ENCODE assay signal across 17 cellular contexts in the genomic region with DNA sequence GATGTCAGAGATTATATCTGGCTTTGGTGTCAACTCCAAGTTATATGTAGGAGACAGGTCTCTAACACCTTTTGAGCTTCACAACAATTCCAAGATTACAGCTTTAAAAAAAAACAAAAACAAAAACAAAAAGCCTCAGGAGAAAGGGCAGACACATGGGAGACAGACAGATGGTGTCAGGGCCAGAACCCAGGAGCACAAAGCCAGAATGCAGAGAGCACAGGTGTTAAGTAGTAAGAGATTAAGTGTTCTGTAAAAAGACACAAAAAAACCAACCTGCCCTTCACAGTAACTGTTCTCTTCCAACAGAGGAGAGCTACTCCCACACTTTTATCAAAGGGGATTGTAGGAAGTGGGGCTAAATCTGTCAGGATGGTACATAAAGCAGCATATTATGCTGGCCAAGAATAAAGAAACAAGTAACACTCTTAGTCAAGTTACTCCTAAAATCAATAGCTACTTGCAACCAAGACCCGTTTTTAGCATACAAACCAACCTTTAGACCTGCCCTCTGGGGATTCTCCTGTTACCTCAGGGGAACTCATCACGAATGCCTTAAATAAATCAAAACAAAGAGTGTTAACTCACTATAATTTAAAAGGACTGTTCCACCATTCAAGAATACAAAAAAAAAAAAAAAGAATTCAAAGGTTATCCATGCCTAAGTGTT. TPM values are rescaled to one million over a fixed set of nuclear protein-coding genes. Genes with fewer than 3 reads are reported as not detected.
"Had no signal": no experiment of that assay in that cellular context is flagged by ENCODE, and none has a peak within 500 bp of the region (broad histone marks: within the 10 kb centered on the region; RNA-seq: fewer than 3 reads in every experiment).

No MANE protein-coding gene starts in this region.

- H3K4me3 ChIP-seq: esophagus squamous epithelium, left lung had no signal

- H3K27ac Mint-ChIP-seq: activated CD4-positive, alpha-beta T cell treated with anti-CD3 and anti-CD28 coated beads for 36 hours; activated naive CD8-positive, alpha-beta T cell treated with anti-CD3 and anti-CD28 coated beads for 36 hours; natural killer cell; stimulated activated effector memory CD8-positive, alpha-beta T cell treated with anti-CD3 and anti-CD28 coated beads, Interleukin-12 subunit alpha, Interleukin-12 subunit beta, amount 100 ng/mL, for 72 hours had no signal

- H3K27ac ChIP-seq: brain microvascular endothelial cell, esophagus squamous epithelium, left lung, neutrophil had no signal

- H3K4me1 Mint-ChIP-seq: central memory CD8-positive, alpha-beta T cell; stimulated activated effector memory CD8-positive, alpha-beta T cell treated with anti-CD3 and anti-CD28 coated beads, Interleukin-12 subunit alpha, Interleukin-12 subunit beta, amount 100 ng/mL, for 72 hours had no signal

- DNase-seq: activated CD4-positive, alpha-beta T cell treated with anti-CD3 and anti-CD28 coated beads for 36 hours; activated gamma-delta T cell treated with Interleukin-2 at 50 U/mL for 16 hours; activated naive CD8-positive, alpha-beta T cell treated with anti-CD3 and anti-CD28 coated beads for 36 hours; brain microvascular endothelial cell; cortex of kidney; effector CD4-positive, alpha-beta T cell; esophagus squamous epithelium; hippocampal formation; left lung; mammary epithelial cell; natural killer cell had no signal

- H3K4me1 ChIP-seq: left lung had no signal

- H3K9me3 ChIP-seq: esophagus squamous epithelium, left lung, neutrophil had no signal

- ATAC-seq: activated CD4-positive, alpha-beta T cell treated with anti-CD3 and anti-CD28 coated beads for 36 hours; left lung; natural killer cell; stimulated activated effector memory CD8-positive, alpha-beta T cell treated with anti-CD3 and anti-CD28 coated beads, Interleukin-12 subunit alpha, Interleukin-12 subunit beta, amount 100 ng/mL, for 72 hours had no signal

- FAIRE-seq: endothelial cell of umbilical vein, keratinocyte had no signal

- H3K4me3 Mint-ChIP-seq: activated CD4-positive, alpha-beta T cell treated with anti-CD3 and anti-CD28 coated beads for 36 hours; activated naive CD8-positive, alpha-beta T cell treated with anti-CD3 and anti-CD28 coated beads for 36 hours; central memory CD8-positive, alpha-beta T cell; natural killer cell; stimulated activated effector memory CD8-positive, alpha-beta T cell treated with anti-CD3 and anti-CD28 coated beads, Interleukin-12 subunit alpha, Interleukin-12 subunit beta, amount 100 ng/mL, for 72 hours had no signal

- H3K9me3 Mint-ChIP-seq: activated naive CD8-positive, alpha-beta T cell treated with anti-CD3 and anti-CD28 coated beads for 36 hours; central memory CD8-positive, alpha-beta T cell; natural killer cell; stimulated activated effector memory CD8-positive, alpha-beta T cell treated with anti-CD3 and anti-CD28 coated beads, Interleukin-12 subunit alpha, Interleukin-12 subunit beta, amount 100 ng/mL, for 72 hours had no signal

- H3K36me3 ChIP-seq: brain microvascular endothelial cell, esophagus squamous epithelium, left lung, neutrophil had no signal

RNA-seq across cellular contexts. Expression of a gene that starts 5.9 kb away (rescaled TPM):
- total RNA-seq: endothelial cell of umbilical vein, glomerular endothelial cell, natural killer cell had no signal
- polyA plus RNA-seq: endothelial cell of umbilical vein had no signal
